ENCODE assay signal across 10 cellular contexts in the genomic region with DNA sequence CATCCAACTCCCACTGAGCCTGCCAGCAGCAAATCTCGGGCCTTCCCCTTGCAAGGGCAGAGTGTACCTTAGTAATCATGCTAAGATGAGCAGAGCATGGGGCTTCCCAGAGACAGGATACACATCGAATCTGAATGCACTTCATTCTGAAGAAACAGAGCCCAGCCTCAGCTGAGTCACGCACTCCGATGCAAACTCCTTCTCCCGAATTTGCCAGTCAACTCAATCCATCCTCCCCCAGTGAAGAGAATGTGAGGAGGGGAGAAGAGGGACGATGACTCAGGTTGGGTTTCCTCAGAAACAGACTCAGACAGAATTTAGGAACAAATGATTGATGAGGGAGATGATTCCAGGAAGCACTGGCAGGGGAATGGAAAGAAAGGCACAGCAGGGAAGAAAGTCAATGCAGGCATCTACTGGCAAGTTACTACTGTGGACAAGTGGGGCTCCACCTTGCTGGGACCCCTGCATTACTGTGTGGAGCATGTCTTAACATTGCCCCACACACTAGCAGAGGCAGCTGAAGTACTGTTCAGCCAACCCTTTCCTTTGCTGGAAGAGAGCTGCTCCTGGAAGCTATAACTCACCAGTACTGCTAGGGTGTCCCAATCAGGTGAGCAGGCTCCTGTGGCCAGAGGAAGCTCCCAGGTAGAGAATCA.
DNase-seq lines count a peak whose midpoint lies in the region; TF ChIP-seq lines count a peak whose summit lies in the region.
"Had no signal": no experiment of that assay in that cellular context is flagged by ENCODE, and none has a peak within 500 bp of the region (broad histone marks: within the 10 kb centered on the region; RNA-seq: fewer than 3 reads in every experiment).

No MANE protein-coding gene starts in this region.

- WGBS in esophagus squamous epithelium, 2 donors: 54 to 57% methylated on average over 5 to 6 of the region's 6 CpGs

- no peak overlapping the region for H3K4me3 ChIP-seq in epithelial cell of proximal tubule (ENCODE audit: low read depth, low read length)
- no peak overlapping the region for H3K4me3 ChIP-seq in tibial artery
- H3K4me3 ChIP-seq in esophagus squamous epithelium: no peak overlapping the region

- H3K4me1 ChIP-seq in tibial artery: no peaks in the 10 kb centered on the region
- no peaks in the 10 kb centered on the region for H3K4me1 ChIP-seq in esophagus squamous epithelium

- no peaks in the 10 kb centered on the region for H3K36me3 ChIP-seq in tibial artery
- H3K36me3 ChIP-seq in esophagus squamous epithelium: no peaks in the 10 kb centered on the region

- H3K27ac ChIP-seq in tibial artery (no peak overlapping the region), esophagus squamous epithelium (no peak overlapping the region)

- H3K27me3 ChIP-seq in tibial artery: no peaks in the 10 kb centered on the region
- no peaks in the 10 kb centered on the region for H3K27me3 ChIP-seq in esophagus squamous epithelium

- TF ChIP-seq POLR2A in esophagus squamous epithelium (IDR thresholded peaks at IDR 0.05): no peak

- intact Hi-C loops in tibial artery (cut with DNase I; ENCODE audit: low total_unique reads): no loop called here
- intact Hi-C loops in esophagus squamous epithelium (cut with DNase I): no loop called here

- peak; percentile 50 to 67 for DNase-seq in activated CD4-positive, alpha-beta T cell treated with anti-CD3 and anti-CD28 coated beads, Interleukin-2, amount 50 U/mL, for 48 hours
- no peak for DNase-seq in activated CD4-positive, alpha-beta T cell treated with anti-CD3 and anti-CD28 coated beads for 4 hours
- DNase-seq in M059J (ENCODE audit: low read depth) (peak; percentile 92), epithelial cell of proximal tubule (ENCODE audit: low read depth) (peak; percentile 58), NCI-H82 (lab: John Stamatoyannopoulos, UW) (no peak), tibial artery (no peak), esophagus squamous epithelium (lab: John Stamatoyannopoulos, UW) (no peak)
- DNase-seq in stimulated activated CD4-positive, alpha-beta T cell treated with anti-CD3 and anti-CD28 coated beads, Interleukin-4, amount 100 ng/mL, for 48 hours (ENCODE audit: low read depth in 2 of 2): peak; percentile 30 to 54
- DNase-seq: H7, NCI-H510A had no signal

- H3K9me3 ChIP-seq in tibial artery: no peaks in the 10 kb centered on the region
- no peaks in the 10 kb centered on the region for H3K9me3 ChIP-seq in esophagus squamous epithelium

- TF ChIP-seq CTCF in epithelial cell of proximal tubule (conservative IDR thresholded peaks at IDR 0.05; ENCODE audit: low read depth, low read length) (no peak), tibial artery (IDR thresholded peaks at IDR 0.05) (no peak), esophagus squamous epithelium (IDR thresholded peaks at IDR 0.05) (no peak)

Comparison
In these comparisons a context has a peak if more than half of its experiments do, and no peak if none do; other contexts are left out.
1. DNase-seq: peak in activated CD4-positive, alpha-beta T cell treated with anti-CD3 and anti-CD28 coated beads, Interleukin-2, amount 50 U/mL, for 48 hours (2 of 2), M059J (single experiment), epithelial cell of proximal tubule (single experiment) and stimulated activated CD4-positive, alpha-beta T cell treated with anti-CD3 and anti-CD28 coated beads, Interleukin-4, amount 100 ng/mL, for 48 hours (2 of 2); none in activated CD4-positive, alpha-beta T cell treated with anti-CD3 and anti-CD28 coated beads for 4 hours (0 of 2), NCI-H82 (single experiment), tibial artery (0 of 2) and esophagus squamous epithelium (single experiment).